Comparison of ENCODE assay signal across 16 cellular contexts in genomic region chr20:23021541-23021940, GRCh38. TPM values are rescaled to one million over a fixed set of nuclear protein-coding genes. Genes with fewer than 3 reads are reported as not detected.
"Had no signal": no experiment of that assay in that cellular context is flagged by ENCODE, and none has a peak within 500 bp of the region (broad histone marks: within the 10 kb centered on the region; RNA-seq: fewer than 3 reads in every experiment).

No MANE protein-coding gene starts in this region.

- DNase-seq: activated B cell treated with CpG ODN at 0.5 μM for 24 hours; activated CD4-positive, alpha-beta T cell treated with anti-CD3 and anti-CD28 coated beads, Interleukin-2, amount 50 U/mL, for 1 hour; activated T-cell treated with anti-CD3 and anti-CD28 coated beads for 4 hours; central memory CD4-positive, alpha-beta T cell; cortex of kidney; effector CD8-positive, alpha-beta T cell; hippocampal formation; kidney glomerular epithelial cell; ovary; stimulated activated CD4-positive, alpha-beta T cell treated with anti-CD3 and anti-CD28 coated beads, Interleukin-2, amount 100 ng/mL, for 48 hours; upper lobe of left lung had no signal

RNA-seq across cellular contexts. Expression of gene SSTR4, which starts 13.6 kb away (rescaled TPM):
- total RNA-seq: activated B cell treated with CpG ODN at 0.5 μM for 24 hours; activated CD8-positive, alpha-beta memory T cell treated with anti-CD3 and anti-CD28 coated beads for 36 hours; lower leg skin; mesothelial cell of epicardium; myocyte; temporal lobe had no signal

RNA-seq across cellular contexts. Expression of gene THBD, which starts 27.9 kb away (rescaled TPM):
- total RNA-seq: activated B cell treated with CpG ODN at 0.5 μM for 24 hours; activated CD8-positive, alpha-beta memory T cell treated with anti-CD3 and anti-CD28 coated beads for 36 hours had no signal
